ENCODE assay signal across 9 cellular contexts in the genomic region with DNA sequence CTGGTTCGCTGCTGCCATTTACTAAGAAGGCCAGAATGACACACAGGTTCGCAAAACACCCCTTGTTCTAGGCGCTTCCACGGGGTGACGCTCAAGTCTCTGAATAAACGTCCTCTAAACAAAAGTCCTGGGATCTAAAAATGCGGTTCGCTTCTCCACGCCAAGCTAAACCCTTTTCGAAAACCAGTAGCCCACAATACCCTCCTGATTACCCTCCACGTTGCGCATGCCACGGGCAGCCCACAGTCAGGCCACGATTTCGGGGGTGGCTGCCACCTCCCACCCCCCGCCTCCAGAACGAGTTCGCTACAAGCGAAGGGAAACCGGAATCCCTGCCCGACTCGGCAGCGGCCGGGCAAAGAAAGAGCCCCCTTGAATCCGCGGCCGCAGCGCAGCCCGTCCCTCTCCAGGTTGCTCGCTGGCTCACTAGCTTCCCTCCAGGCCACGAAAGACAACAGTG. TPM values are rescaled to one million over a fixed set of nuclear protein-coding genes. Genes with fewer than 3 reads are reported as not detected.
A peak's percentile ranks its signal among the peaks of the same experiment; 100 is the strongest.
DNase-seq lines count a peak whose midpoint lies in the region; ATAC-seq, FAIRE-seq and TF ChIP-seq lines count a peak whose summit lies in the region.
"Had no signal": no experiment of that assay in that cellular context is flagged by ENCODE, and none has a peak within 500 bp of the region (broad histone marks: within the 10 kb centered on the region; RNA-seq: fewer than 3 reads in every experiment).

No MANE protein-coding gene starts in this region.

- peak; percentile 30 for ATAC-seq in HG02642 (IDR thresholded peaks at IDR 0.05; ENCODE audit: poor library complexity, unreplicated experiment)
- ATAC-seq in gastroesophageal sphincter = peak; percentile 43
- peak; percentile 54 to 60 (median 54) for ATAC-seq in pancreas

- H3K9me3 ChIP-seq in gastroesophageal sphincter (no peaks in the 10 kb centered on the region), pancreas (no peaks in the 10 kb centered on the region)

- peak overlapping the region; percentile 65 to 93 for H3K4me3 ChIP-seq in gastroesophageal sphincter
- H3K4me3 ChIP-seq in pancreas = peak overlapping the region; percentile 31 to 56 (median 44)

- TF ChIP-seq EP300 in gastroesophageal sphincter (IDR thresholded peaks at IDR 0.05) = no peak

- WGBS in gastroesophageal sphincter (ENCODE audit: low coverage in 1 of 2), 2 donors = 0% methylated on average over 5 of the region's 31 CpGs; no CpG with 5 or more reads in 1 of the 2 donors
- 0 to 49% methylated on average over 31 of the region's 31 CpGs for WGBS in pancreas, 2 donors

- H3K27ac ChIP-seq in gastroesophageal sphincter = peak overlapping the region; percentile 91 to 97 (median 94)
- H3K27ac ChIP-seq in pancreas = peak overlapping the region; percentile 84 to 97 (median 92)

- no peak for TF ChIP-seq POLR2A in gastroesophageal sphincter (IDR thresholded peaks at IDR 0.05)

- intact Hi-C loops in pancreas (cut with DNase I) = no loop called here

- no peak for FAIRE-seq in pancreas (lab: Jason Lieb, UNC)
- FAIRE-seq: A204.1 had no signal

- H3K36me3 ChIP-seq in gastroesophageal sphincter = peaks cover 0 to 33% of the 10 kb centered on the region in 2 donors
- peaks cover 0 to 12% (median 0%) of the 10 kb centered on the region in 3 donors for H3K36me3 ChIP-seq in pancreas

- H3K27me3 ChIP-seq in gastroesophageal sphincter (no peaks in the 10 kb centered on the region), pancreas (no peaks in the 10 kb centered on the region)

- DNase-seq in DMS 273 (lab: John Stamatoyannopoulos, UW; ENCODE audit: unreplicated experiment) (peak; percentile 54), DMS 273 treated with DMSO at 0.1 percent for 48 hours (lab: John Stamatoyannopoulos, UW) (no peak), NCI-H69 (lab: John Stamatoyannopoulos, UW) (peak; percentile 58), activated gamma-delta T cell treated with Interleukin-2 at 50 U/mL for 16 hours (peak; percentile 13), pancreas (peak in 5 of 6 donors; percentile 3 to 59 (median 27)), kidney glomerular epithelial cell (lab: John Stamatoyannopoulos, UW) (no peak)

- H3K4me1 ChIP-seq in gastroesophageal sphincter = peaks cover 0 to 47% (median 8%) of the 10 kb centered on the region in 3 donors
- peaks cover 0 to 8% (median 0%) of the 10 kb centered on the region in 3 donors for H3K4me1 ChIP-seq in pancreas

- TF ChIP-seq CTCF in gastroesophageal sphincter (IDR thresholded peaks at IDR 0.05) (peak in 1 of 4 experiments; percentile 13), pancreas (IDR thresholded peaks at IDR 0.05) (no peak)

RNA-seq across cellular contexts. Expression of gene RPL39, which starts 0.4 kb away (rescaled TPM):
- 1,000 to 10,000 TPM; 1,536 to 5,996 (median 3,784) TPM for total RNA-seq in gastroesophageal sphincter
- 1,000 to 10,000 TPM in 2 of 6 donors, 100 to 1,000 TPM in 4; 567 to 1,199 (median 972) TPM for total RNA-seq in pancreas
- polyA plus RNA-seq in pancreas = 1,000 to 10,000 TPM; 2,611 to 3,516 TPM

RNA-seq across cellular contexts. Expression of gene SOWAHD, which starts 32.6 kb away (rescaled TPM):
- total RNA-seq in gastroesophageal sphincter (under 1 TPM in 1 of 4 donors, not detected in 3; 0.27 TPM), pancreas (1 to 10 TPM in 1 of 6 donors, under 1 TPM in 4, not detected in 1; 0.16 to 1.3 (median 0.46) TPM)
- under 1 TPM; 0.19 to 0.30 TPM for polyA plus RNA-seq in pancreas

Comparison
In these comparisons a context has a peak if more than half of its experiments do, and no peak if none do; other contexts are left out.
1. DNase-seq: peak in DMS 273 (single experiment), NCI-H69 (single experiment), activated gamma-delta T cell treated with Interleukin-2 at 50 U/mL for 16 hours (single experiment) and pancreas (5 of 6); none in DMS 273 treated with DMSO at 0.1 percent for 48 hours (single experiment) and kidney glomerular epithelial cell (single experiment).
2. Peak in every context shown above with its lines, with median percentiles within 50 percentile points of each other: ATAC-seq.